1 cellular context compared by ENCODE assay signal in the genomic region with DNA sequence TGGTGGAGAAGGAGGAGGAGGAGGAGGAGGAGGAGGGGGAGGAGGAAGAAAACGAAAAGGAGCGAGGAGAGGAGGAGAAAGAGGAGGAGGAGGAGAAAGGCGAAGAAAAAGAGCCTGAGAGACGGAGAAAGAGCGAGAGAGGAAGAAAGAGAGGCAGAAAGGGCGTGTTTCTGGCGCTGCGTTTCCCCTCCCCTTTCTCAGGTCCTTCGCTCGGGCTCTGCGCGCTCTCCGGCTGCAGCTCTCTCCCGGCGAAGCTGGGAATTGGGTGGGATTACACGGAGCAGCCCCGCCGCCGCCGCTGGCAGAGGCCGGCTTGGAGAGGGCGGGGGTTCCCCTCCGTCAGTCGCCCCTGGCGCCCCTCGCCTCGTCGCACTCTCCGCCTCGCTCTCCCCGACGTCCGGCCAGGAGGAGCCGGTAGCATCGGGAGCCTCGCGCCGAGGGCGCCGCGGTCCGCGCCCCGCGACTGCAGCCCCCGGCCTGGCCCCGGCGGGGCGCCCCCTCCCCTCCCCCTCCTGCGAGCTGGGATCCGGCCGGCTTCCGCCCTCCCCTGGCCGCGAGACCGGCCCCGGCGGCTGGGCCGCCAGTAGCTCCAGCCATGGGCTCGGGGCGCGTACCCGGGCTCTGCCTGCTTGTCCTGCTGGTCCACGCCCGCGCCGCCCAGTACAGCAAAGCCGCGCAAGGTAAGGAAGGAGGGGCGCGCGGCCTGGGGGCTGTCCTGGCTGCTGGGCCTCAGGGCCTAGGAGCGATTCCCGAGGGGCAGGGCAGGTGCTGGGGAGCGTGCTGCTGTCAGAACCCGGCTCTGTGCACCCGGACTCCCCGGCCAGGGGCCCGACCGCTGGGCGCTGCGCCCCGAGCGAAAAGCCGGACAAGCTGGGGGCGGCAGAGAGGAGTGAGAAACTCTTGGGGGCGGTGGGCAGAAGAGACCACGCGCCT.
TF ChIP-seq lines count a peak whose summit lies in the region.

TSS of gene SCUBE3 (plus strand) at position 133 of the 933 bp plus-strand sequence. CDS start at position 596, 463 bp downstream.

TF ChIP-seq in K562, 482 proteins besides CTCF, POLR2A, EP300 and RAD21:
- TF ChIP-seq, protein P1, sequence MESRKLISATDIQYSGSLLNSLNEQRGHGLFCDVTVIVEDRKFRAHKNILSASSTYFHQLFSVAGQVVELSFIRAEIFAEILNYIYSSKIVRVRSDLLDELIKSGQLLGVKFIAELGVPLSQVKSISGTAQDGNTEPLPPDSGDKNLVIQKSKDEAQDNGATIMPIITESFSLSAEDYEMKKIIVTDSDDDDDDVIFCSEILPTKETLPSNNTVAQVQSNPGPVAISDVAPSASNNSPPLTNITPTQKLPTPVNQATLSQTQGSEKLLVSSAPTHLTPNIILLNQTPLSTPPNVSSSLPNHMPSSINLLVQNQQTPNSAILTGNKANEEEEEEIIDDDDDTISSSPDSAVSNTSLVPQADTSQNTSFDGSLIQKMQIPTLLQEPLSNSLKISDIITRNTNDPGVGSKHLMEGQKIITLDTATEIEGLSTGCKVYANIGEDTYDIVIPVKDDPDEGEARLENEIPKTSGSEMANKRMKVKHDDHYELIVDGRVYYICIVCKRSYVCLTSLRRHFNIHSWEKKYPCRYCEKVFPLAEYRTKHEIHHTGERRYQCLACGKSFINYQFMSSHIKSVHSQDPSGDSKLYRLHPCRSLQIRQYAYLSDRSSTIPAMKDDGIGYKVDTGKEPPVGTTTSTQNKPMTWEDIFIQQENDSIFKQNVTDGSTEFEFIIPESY (CRISPR knock-in tag; IDR thresholded peaks at IDR 0.05), result peak; percentile 44; the same call in 1 of the 2 replicates
- TF ChIP-seq PCBP1 (IDR thresholded peaks at IDR 0.05; ENCODE audit: low read depth, low read length, poor library complexity, severe bottlenecking), result peak; percentile 32
- TF ChIP-seq EZH2 (IDR thresholded peaks at IDR 0.05; ENCODE audit: borderline replicate concordance, low read depth, low read length), result 0 out of 2 replicates have a peak, but pooled peaks have one; percentile 47
- TF ChIP-seq POLR2H (tag; IDR thresholded peaks at IDR 0.05; ENCODE audit: low read depth), result no peak
- TF ChIP-seq ARID4B (CRISPR knock-in tag; IDR thresholded peaks at IDR 0.05), result peak; percentile 39; the same call in 1 of the 2 replicates
- peak; percentile 40; the same call in 1 of the 2 replicates for TF ChIP-seq ZNF263 (CRISPR knock-in tag; IDR thresholded peaks at IDR 0.05; ENCODE audit: borderline replicate concordance)
- TF ChIP-seq ZNF512 (tag; IDR thresholded peaks at IDR 0.05), result peak; percentile 85
- TF ChIP-seq, protein P2, sequence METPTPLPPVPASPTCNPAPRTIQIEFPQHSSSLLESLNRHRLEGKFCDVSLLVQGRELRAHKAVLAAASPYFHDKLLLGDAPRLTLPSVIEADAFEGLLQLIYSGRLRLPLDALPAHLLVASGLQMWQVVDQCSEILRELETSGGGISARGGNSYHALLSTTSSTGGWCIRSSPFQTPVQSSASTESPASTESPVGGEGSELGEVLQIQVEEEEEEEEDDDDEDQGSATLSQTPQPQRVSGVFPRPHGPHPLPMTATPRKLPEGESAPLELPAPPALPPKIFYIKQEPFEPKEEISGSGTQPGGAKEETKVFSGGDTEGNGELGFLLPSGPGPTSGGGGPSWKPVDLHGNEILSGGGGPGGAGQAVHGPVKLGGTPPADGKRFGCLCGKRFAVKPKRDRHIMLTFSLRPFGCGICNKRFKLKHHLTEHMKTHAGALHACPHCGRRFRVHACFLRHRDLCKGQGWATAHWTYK (CRISPR knock-in tag; IDR thresholded peaks at IDR 0.05), result no peak
